32 cellular contexts compared by ENCODE assay signal in genomic region chr3:51544011-51544775, GRCh38. TPM values are rescaled to one million over a fixed set of nuclear protein-coding genes. Genes with fewer than 3 reads are reported as not detected.
DNase-seq lines count a peak whose midpoint lies in the region; ATAC-seq, FAIRE-seq and TF ChIP-seq lines count a peak whose summit lies in the region.
"Had no signal": no experiment of that assay in that cellular context is flagged by ENCODE, and none has a peak within 500 bp of the region (broad histone marks: within the 10 kb centered on the region; RNA-seq: fewer than 3 reads in every experiment).

No MANE protein-coding gene starts in this region.

- H4K20me1 ChIP-seq in Loucy (ENCODE audit: insufficient read depth, low read length, poor library complexity, severe bottlenecking) (peaks cover 31% of the 10 kb centered on the region), endothelial cell of umbilical vein (replicated peaks; ENCODE audit: control insufficient read depth, extremely low read depth, insufficient read depth, low read length) (peaks cover 2% of the 10 kb centered on the region)

- no peaks in the 10 kb centered on the region for H3F3A ChIP-seq in Loucy (ENCODE audit: low read depth)

- H3K27me3 ChIP-seq in Loucy (ENCODE audit: insufficient read depth, low read length, poor library complexity, severe bottlenecking), result no peaks in the 10 kb centered on the region
- H3K27me3 ChIP-seq in endothelial cell of umbilical vein (ENCODE audit: control insufficient read depth in 2 of 2, insufficient read depth in 2 of 2, low read length in 2 of 2), result no peaks in the 10 kb centered on the region
- no peaks in the 10 kb centered on the region for H3K27me3 ChIP-seq in H7 (ENCODE audit: control insufficient read depth, insufficient read depth, low read length)
- H3K27me3 ChIP-seq: adrenal gland, BLaER1, left lung, ovary, SJCRH30, testis had no signal

- no TSS peak for BruUV-seq in endothelial cell of umbilical vein (replicated peaks; lab: Mats Ljungman, UMichigan)

- CTCF ChIA-PET in endothelial cell of umbilical vein (lab: Charles Lee), result interaction anchor here (0.8 kb wide), 1 partner anchor 42 kb away, joined by 3 read pairs; no protein-coding TSS in a partner anchor

- H3K4me2 ChIP-seq in Loucy (ENCODE audit: low read depth, low read length, poor library complexity, severe bottlenecking) (peak overlapping the region; percentile 56), endothelial cell of umbilical vein (ENCODE audit: insufficient read depth, low read length) (no peak overlapping the region)
- H3K4me2 ChIP-seq: BLaER1 had no signal

- no peak overlapping the region for H3K4me3 ChIP-seq in Loucy (ENCODE audit: low read length, poor library complexity, severe bottlenecking)
- no peak overlapping the region for H3K4me3 ChIP-seq in endothelial cell of umbilical vein (replicated peaks in 1 of 3; ENCODE audit: insufficient read depth in 1 of 3, low read depth in 1 of 3, low read length in 3 of 3)
- no peak overlapping the region for H3K4me3 ChIP-seq in H7 (ENCODE audit: insufficient read depth, low read depth, low read length)
- H3K4me3 ChIP-seq: adrenal gland, BLaER1, left lung, ovary, SJCRH30, testis had no signal

- no peak for ATAC-seq in HG03565 (IDR thresholded peaks at IDR 0.05; ENCODE audit: unreplicated experiment)
- ATAC-seq: activated T-cell treated with anti-CD3 and anti-CD28 coated beads, Interleukin-2, amount 50 U/mL, for 4 hours; left lung; right cardiac atrium had no signal

- H3K9me1 ChIP-seq in endothelial cell of umbilical vein (replicated peaks; ENCODE audit: control insufficient read depth, extremely low read depth, insufficient read depth, low read length), result no peaks in the 10 kb centered on the region

- no peak overlapping the region for H3K9ac ChIP-seq in Loucy (ENCODE audit: low read depth, low read length, poor library complexity, severe bottlenecking)
- no peak overlapping the region for H3K9ac ChIP-seq in endothelial cell of umbilical vein (replicated peaks; ENCODE audit: extremely low read depth, insufficient read depth, low read length)
- H3K9ac ChIP-seq: BLaER1 had no signal

- POLR2A ChIA-PET in endothelial cell of umbilical vein (lab: Charles Lee), result no interaction called here

- dilution Hi-C loops in endothelial cell of umbilical vein (cut with MboI; ENCODE audit: extremely low pct_ligation_motif_present, low sequenced_read_pairs), result no loop called here

- H2AFZ ChIP-seq in Loucy (ENCODE audit: low read length) (no peak overlapping the region), endothelial cell of umbilical vein (ENCODE audit: low read depth, low read length) (no peak overlapping the region)

- H3K9me3 ChIP-seq in Loucy (ENCODE audit: insufficient read depth, low read depth, low read length) (no peaks in the 10 kb centered on the region), endothelial cell of umbilical vein (replicated peaks; ENCODE audit: control insufficient read depth, insufficient read depth, low read length) (no peaks in the 10 kb centered on the region)
- H3K9me3 ChIP-seq: adrenal gland, BLaER1, Caco-2, left lung, ovary, SJCRH30, testis had no signal

- H3K79me2 ChIP-seq in Loucy (ENCODE audit: insufficient read depth, low read length), result peaks cover 69% of the 10 kb centered on the region
- H3K79me2 ChIP-seq in endothelial cell of umbilical vein (ENCODE audit: control insufficient read depth, insufficient read depth, low read length), result peaks cover 51% of the 10 kb centered on the region

- peaks cover 26% of the 10 kb centered on the region for H3K4me1 ChIP-seq in Loucy (ENCODE audit: insufficient read depth, low read length, poor library complexity, severe bottlenecking)
- H3K4me1 ChIP-seq in endothelial cell of umbilical vein (ENCODE audit: control insufficient read depth, extremely low read depth, insufficient read depth, low read length), result peaks cover 11% of the 10 kb centered on the region
- H3K4me1 ChIP-seq: Caco-2 had no signal

- H3K27ac ChIP-seq in endothelial cell of umbilical vein (ENCODE audit: insufficient read depth, low read depth, low read length), result peak overlapping the region; percentile 6
- H3K27ac ChIP-seq: adrenal gland, BLaER1, left lung, ovary, SJCRH30, testis had no signal

- FAIRE-seq in endothelial cell of umbilical vein (lab: Jason Lieb, UNC), result no peak
- FAIRE-seq: GM12891, RCC 7860, urothelium cell line had no signal

- no peak for TF ChIP-seq POLR2A in endothelial cell of umbilical vein (IDR thresholded peaks at IDR 0.05; ENCODE audit: low read depth, low read length)

- DNase-seq in ELF-1 (ENCODE audit: low read depth, low spot score) (peak; percentile 54), endothelial cell of umbilical vein (ENCODE audit: low read depth, low spot score) (peak; percentile 65), lung microvascular endothelial cell (ENCODE audit: low read depth in 2 of 2) (peak; percentile 74 to 88), H7 (no peak)
- DNase-seq in stimulated activated CD4-positive, alpha-beta T cell treated with anti-CD3 and anti-CD28 coated beads, Interleukin-2, amount 100 ng/mL, for 24 hours, result no peak
- DNase-seq: activated CD4-positive, CD25-positive, alpha-beta regulatory T cell treated with anti-CD3 and anti-CD28 coated beads, Interleukin-2, amount 50 U/mL, for 72 hours; activated CD8-positive, alpha-beta memory T cell treated with anti-CD3 and anti-CD28 coated beads for 24 hours; activated naive CD4-positive, alpha-beta T cell treated with Interleukin-2 at 50 U/mL for 16 hours; activated T-cell treated with anti-CD3 and anti-CD28 coated beads, Interleukin-2, amount 50 U/mL, for 4 hours; adrenal gland; cortex of kidney; DND-41; foreskin fibroblast; KG1; left lung; MV-4-11; NCI-H1694 treated with DMSO at 0.1 percent for 48 hours; NCI-H69; ovary; right cardiac atrium; SJCRH30; stimulated activated CD4-positive, alpha-beta T cell treated with anti-CD3 and anti-CD28 coated beads, Interleukin-12 subunit alpha, Interleukin-12 subunit beta, amount 100 ng/mL, for 4 hours; stimulated activated CD4-positive, alpha-beta T cell treated with anti-CD3 and anti-CD28 coated beads, Interleukin-4, amount 100 ng/mL, for 4 hours; stimulated activated naive CD4-positive, alpha-beta T cell; testis had no signal

- intact Hi-C loops in endothelial cell of umbilical vein (cut with micrococcal nuclease), result no loop called here

- no peaks in the 10 kb centered on the region for H3K9me2 ChIP-seq in Loucy (replicated peaks; ENCODE audit: low read depth, low read length)

- peaks cover 7% of the 10 kb centered on the region; the same call in 1 of the 2 replicates for H3K36me3 ChIP-seq in Loucy (ENCODE audit: insufficient read depth, low read length)
- H3K36me3 ChIP-seq in endothelial cell of umbilical vein (ENCODE audit: control insufficient read depth in 2 of 2, extremely low read depth in 1 of 2, insufficient read depth in 2 of 2, low read length in 2 of 2), result peaks cover 0 to under 1% of the 10 kb centered on the region in 2 experiments
- H3K36me3 ChIP-seq in H7 (replicated peaks; ENCODE audit: control insufficient read depth, insufficient read depth, low read length), result no peaks in the 10 kb centered on the region; the same call in 1 of the 2 replicates
- H3K36me3 ChIP-seq: ovary had no signal

- TF ChIP-seq CTCF in Loucy (conservative IDR thresholded peaks at IDR 0.05; ENCODE audit: low read length) (no peak), endothelial cell of umbilical vein (IDR thresholded peaks at IDR 0.05; ENCODE audit: extremely low read depth in 1 of 2, insufficient read depth in 1 of 2, low read depth in 1 of 2, low read length in 2 of 2) (no peak)

TF ChIP-seq in endothelial cell of umbilical vein, 7 proteins besides CTCF, POLR2A, EP300 and RAD21:
- TF ChIP-seq, protein P1, sequence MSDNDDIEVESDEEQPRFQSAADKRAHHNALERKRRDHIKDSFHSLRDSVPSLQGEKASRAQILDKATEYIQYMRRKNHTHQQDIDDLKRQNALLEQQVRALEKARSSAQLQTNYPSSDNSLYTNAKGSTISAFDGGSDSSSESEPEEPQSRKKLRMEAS (IDR thresholded peaks at IDR 0.05; ENCODE audit: insufficient read depth, insufficient read length), result no peak
- TF ChIP-seq MYC (IDR thresholded peaks at IDR 0.05; ENCODE audit: low read depth, low read length), result no peak
- no peak for TF ChIP-seq POLR2AphosphoS5 (IDR thresholded peaks at IDR 0.05; ENCODE audit: insufficient read depth, low read depth, low read length)
- no peak for TF ChIP-seq GATA2 (IDR thresholded peaks at IDR 0.05; ENCODE audit: insufficient read depth, insufficient read length, low read depth, low read length)
- no peak for TF ChIP-seq EZH2 (IDR thresholded peaks at IDR 0.05; ENCODE audit: borderline replicate concordance, low read depth, low read length, severe bottlenecking)
- no peak for TF ChIP-seq JUN (IDR thresholded peaks at IDR 0.05; ENCODE audit: borderline replicate concordance, insufficient read depth, insufficient read length, low read depth)
TF ChIP-seq in endothelial cell of umbilical vein: peak in this region for 0.

RNA-seq across cellular contexts. Expression of gene RAD54L2, which starts 5.7 kb away (rescaled TPM):
- 31.1 and 32.5 TPM in 2 replicates for total RNA-seq in endothelial cell of umbilical vein
- polyA plus RNA-seq in endothelial cell of umbilical vein, result 7.0 and 7.6 TPM in 2 replicates
- polyA plus RNA-seq in endothelial cell of umbilical vein (2011; cell fraction: cytosol; rRNA removed), result 6.6 and 6.8 TPM in 2 replicates
- 30.3 and 32.4 TPM in 2 replicates for polyA plus RNA-seq in endothelial cell of umbilical vein (2011; cell fraction: nucleus; rRNA removed)
- polyA plus RNA-seq in endothelial cell of umbilical vein (2012), result 7.5 and 9.4 TPM in 2 replicates
- 45.4 and 47.1 TPM in 2 replicates for polyA minus RNA-seq in endothelial cell of umbilical vein
- 21.0 TPM for polyA minus RNA-seq in endothelial cell of umbilical vein (2011; cell fraction: cytosol; rRNA and poly(A)+ RNA removed)
- 40.0 and 52.4 TPM in 2 replicates for polyA minus RNA-seq in endothelial cell of umbilical vein (2011; cell fraction: nucleus; rRNA and poly(A)+ RNA removed)
- 10.5 and 14.5 TPM in 2 replicates for total RNA-seq in lung microvascular endothelial cell
- total RNA-seq in H7 (2014; rRNA removed; shearing (Covaris generic)), result 20.8 TPM in 2 replicates

RNA-seq across cellular contexts. Expression of gene DCAF1, which starts 44.4 kb away (rescaled TPM):
- total RNA-seq in endothelial cell of umbilical vein (21.1 and 22.0 TPM in 2 replicates), lung microvascular endothelial cell (9.2 and 16.1 TPM in 2 replicates)
- 5.5 and 7.8 TPM in 2 replicates for polyA plus RNA-seq in endothelial cell of umbilical vein
- 8.1 and 9.2 TPM in 2 replicates for polyA plus RNA-seq in endothelial cell of umbilical vein (2011; cell fraction: cytosol; rRNA removed)
- 21.0 and 24.1 TPM in 2 replicates for polyA plus RNA-seq in endothelial cell of umbilical vein (2011; cell fraction: nucleus; rRNA removed)
- 10.7 and 14.9 TPM in 2 replicates for polyA plus RNA-seq in endothelial cell of umbilical vein (2012)
- 28.6 and 29.6 TPM in 2 replicates for polyA minus RNA-seq in endothelial cell of umbilical vein
- polyA minus RNA-seq in endothelial cell of umbilical vein (2011; cell fraction: cytosol; rRNA and poly(A)+ RNA removed), result 19.4 TPM
- polyA minus RNA-seq in endothelial cell of umbilical vein (2011; cell fraction: nucleus; rRNA and poly(A)+ RNA removed), result 16.1 and 23.9 TPM in 2 replicates
- 12.5 and 14.7 TPM in 2 replicates for total RNA-seq in H7 (2014; rRNA removed; shearing (Covaris generic))

Comparison
In these comparisons a context has a peak if more than half of its experiments do, and no peak if none do; other contexts are left out.
1. DNase-seq: peak in ELF-1 (single experiment), endothelial cell of umbilical vein (single experiment) and lung microvascular endothelial cell (2 of 2); none in stimulated activated CD4-positive, alpha-beta T cell treated with anti-CD3 and anti-CD28 coated beads, Interleukin-2, amount 100 ng/mL, for 24 hours (0 of 2) and H7 (single experiment).